9 cellular contexts compared by ENCODE assay signal in the genomic region with DNA sequence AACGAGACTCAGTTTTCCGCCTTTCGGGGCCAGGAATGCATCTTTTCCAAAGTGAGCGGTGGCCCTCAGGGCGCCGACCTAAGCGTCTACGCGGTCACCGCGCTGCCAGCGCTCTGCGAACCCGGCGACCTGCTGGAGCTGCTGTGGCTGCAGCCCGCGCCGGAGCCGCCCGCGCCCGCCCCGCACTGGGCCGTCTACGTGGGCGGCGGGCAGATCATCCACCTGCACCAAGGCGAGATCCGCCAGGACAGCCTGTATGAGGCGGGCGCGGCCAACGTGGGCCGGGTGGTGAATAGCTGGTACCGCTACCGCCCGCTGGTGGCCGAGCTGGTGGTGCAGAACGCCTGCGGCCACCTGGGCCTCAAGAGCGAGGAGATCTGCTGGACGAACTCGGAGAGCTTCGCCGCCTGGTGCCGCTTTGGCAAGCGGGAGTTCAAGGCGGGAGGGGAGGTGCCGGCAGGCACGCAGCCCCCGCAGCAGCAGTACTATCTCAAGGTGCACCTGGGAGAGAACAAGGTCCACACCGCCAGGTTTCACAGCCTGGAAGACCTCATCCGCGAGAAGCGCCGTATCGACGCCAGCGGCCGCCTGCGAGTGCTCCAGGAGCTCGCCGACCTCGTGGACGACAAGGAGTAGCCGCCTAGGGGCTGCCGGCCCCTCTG. TPM values are rescaled to one million over a fixed set of nuclear protein-coding genes. Genes with fewer than 3 reads are reported as not detected.
DNase-seq lines count a peak whose midpoint lies in the region; ATAC-seq and TF ChIP-seq lines count a peak whose summit lies in the region.
"Had no signal": no experiment of that assay in that cellular context is flagged by ENCODE, and none has a peak within 500 bp of the region (broad histone marks: within the 10 kb centered on the region; RNA-seq: fewer than 3 reads in every experiment).

No MANE protein-coding gene starts in this region.

- ATAC-seq in HG03175 (IDR thresholded peaks at IDR 0.05; ENCODE audit: unreplicated experiment) (peak; percentile 50), lower lobe of right lung (peak; percentile 89 to 91)

- intact Hi-C loops in lower lobe of right lung (cut with DNase I) = no loop called here

- H3K4me3 Mint-ChIP-seq in endodermal cell = peak overlapping the region; percentile 62

- peak overlapping the region; percentile 11 for H3K9ac ChIP-seq in endodermal cell (ENCODE audit: extremely low read depth, low read length, poor library complexity, severe bottlenecking)
- H3K9ac ChIP-seq in subcutaneous abdominal adipose tissue (ENCODE audit: low read length in 5 of 5) = peak overlapping the region in 2 of 5 donors; percentile 25 to 64

- WGBS in endodermal cell (ENCODE audit: insufficient coverage in 1 of 2, insufficient read length in 1 of 2), 2 experiments = 0 to 1% methylated on average over 14 to 67 of the region's 67 CpGs

- H3K4me1 Mint-ChIP-seq in endodermal cell = peaks cover 12% of the 10 kb centered on the region

- H3K4me1 ChIP-seq in endodermal cell (ENCODE audit: control insufficient read depth, insufficient read depth, low read length) (no peaks in the 10 kb centered on the region), lower lobe of right lung (peaks cover 9% of the 10 kb centered on the region), subcutaneous abdominal adipose tissue (ENCODE audit: control insufficient read depth in 5 of 5, insufficient read depth in 5 of 5, low read length in 5 of 5) (peaks cover 3 to 42% (median 39%) of the 10 kb centered on the region in 5 donors)

- no peaks in the 10 kb centered on the region for H3K9me3 Mint-ChIP-seq in endodermal cell

- H3K27me3 Mint-ChIP-seq in endodermal cell (ENCODE audit: insufficient read depth) = peaks cover 84% of the 10 kb centered on the region

- H3K36me3 Mint-ChIP-seq in endodermal cell (ENCODE audit: low read depth) = no peaks in the 10 kb centered on the region

- peaks cover 92% of the 10 kb centered on the region for H3K27me3 ChIP-seq in endodermal cell (ENCODE audit: control insufficient read depth, insufficient read depth, low read length, poor library complexity, severe bottlenecking)
- H3K27me3 ChIP-seq in lower lobe of right lung (ENCODE audit: low read depth) = peaks cover 33% of the 10 kb centered on the region
- H3K27me3 ChIP-seq in subcutaneous abdominal adipose tissue (ENCODE audit: control insufficient read depth in 5 of 5, insufficient read depth in 4 of 5, low read length in 5 of 5) = peaks cover 10 to 35% (median 26%) of the 10 kb centered on the region in 5 donors

- no peaks in the 10 kb centered on the region for H3K36me3 ChIP-seq in endodermal cell (ENCODE audit: control insufficient read depth, insufficient read depth, low read length)
- H3K36me3 ChIP-seq in lower lobe of right lung = no peaks in the 10 kb centered on the region
- H3K36me3 ChIP-seq in subcutaneous abdominal adipose tissue (ENCODE audit: control insufficient read depth in 5 of 5, insufficient read depth in 5 of 5, low read length in 5 of 5) = no peaks in the 10 kb centered on the region
- H3K36me3 ChIP-seq: SJSA1 had no signal

- peak; percentile 65 for DNase-seq in ELF-1 (ENCODE audit: low read depth, low spot score)
- peak; percentile 94 for DNase-seq in NCI-H82 (lab: John Stamatoyannopoulos, UW)
- peak; percentile 95 for DNase-seq in endodermal cell
- peak; percentile 90 for DNase-seq in lower lobe of right lung
- no peak for DNase-seq in CD1c-positive myeloid dendritic cell (ENCODE audit: extremely low spot score)
- DNase-seq in NCI-H1048 (lab: John Stamatoyannopoulos, UW) = no peak

- H3K27ac Mint-ChIP-seq in endodermal cell = no peak overlapping the region

- no peak overlapping the region for H3K27ac ChIP-seq in endodermal cell (ENCODE audit: low read depth, low read length)
- H3K27ac ChIP-seq in lower lobe of right lung = peak overlapping the region; percentile 81
- no peak overlapping the region for H3K27ac ChIP-seq in subcutaneous abdominal adipose tissue (ENCODE audit: low read depth, low read length)
- H3K27ac ChIP-seq: SJSA1 had no signal

- peak; percentile 88 for TF ChIP-seq CTCF in endodermal cell (conservative IDR thresholded peaks at IDR 0.05)
- TF ChIP-seq CTCF in lower lobe of right lung (IDR thresholded peaks at IDR 0.05) = peak; percentile 76

- no peaks in the 10 kb centered on the region for H3K9me3 ChIP-seq in endodermal cell (ENCODE audit: control insufficient read depth, low read length)
- no peaks in the 10 kb centered on the region for H3K9me3 ChIP-seq in lower lobe of right lung
- H3K9me3 ChIP-seq in subcutaneous abdominal adipose tissue (ENCODE audit: control insufficient read depth in 5 of 5, low read length in 5 of 5) = no peaks in the 10 kb centered on the region

- H3K4me3 ChIP-seq in endodermal cell (ENCODE audit: low read length) (peak overlapping the region; percentile 85), lower lobe of right lung (peak overlapping the region; percentile 63), subcutaneous abdominal adipose tissue (ENCODE audit: low read depth in 1 of 5, low read length in 5 of 5) (peak overlapping the region in 4 of 5 donors; percentile 64 to 73 (median 66))
- H3K4me3 ChIP-seq: SJSA1 had no signal

RNA-seq across cellular contexts. Expression of gene LRATD1, which starts 1.8 kb away (rescaled TPM):
- 1 to 10 TPM in 1 of 2 donors, under 1 TPM in 1; 0.95 to 2.6 TPM for total RNA-seq in endodermal cell
- 5.3 TPM for polyA plus RNA-seq in endodermal cell (2013, experiment 1 of 2)
- 3.5 TPM for polyA plus RNA-seq in endodermal cell (2013, experiment 2 of 2)
- total RNA-seq in lower lobe of right lung = 8.0 TPM
- total RNA-seq: SJSA1 had no signal

Comparison
In these comparisons a context has a peak if more than half of its experiments do, and no peak if none do; other contexts are left out.
1. DNase-seq: peak in ELF-1 (single experiment), NCI-H82 (single experiment), endodermal cell (single experiment) and lower lobe of right lung (single experiment); none in CD1c-positive myeloid dendritic cell (single experiment) and NCI-H1048 (single experiment).
2. Peak in every context shown above with its lines, with median percentiles within 50 percentile points of each other: H3K4me3 ChIP-seq.